In the genomic region with DNA sequence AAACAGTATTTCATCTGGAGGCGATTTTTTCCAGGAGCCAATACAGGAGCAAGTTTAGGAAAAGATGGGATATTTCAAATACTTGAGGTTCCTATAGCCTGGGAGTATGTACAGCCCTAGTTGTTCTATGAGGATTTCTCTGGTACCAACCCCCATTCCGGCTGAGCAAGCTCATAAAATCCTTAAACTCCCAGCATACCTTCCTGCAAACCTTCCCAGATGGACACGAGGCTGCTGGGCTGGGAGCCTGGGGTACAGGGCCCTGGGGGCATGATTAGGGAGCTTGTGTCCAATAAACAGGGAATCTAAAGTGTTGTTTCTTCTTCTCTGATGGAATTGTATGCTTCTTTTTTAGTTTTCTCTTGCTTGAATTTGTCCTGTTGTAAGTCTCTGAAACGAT, we compare ENCODE assay signal across 1 cellular context.
TF ChIP-seq lines count a peak whose summit lies in the region.

No MANE protein-coding gene starts in this region.

TF ChIP-seq in H1, 55 proteins besides CTCF, POLR2A, EP300 and RAD21:
- TF ChIP-seq FOSL1 (IDR thresholded peaks at IDR 0.05; ENCODE audit: insufficient read depth, low read depth, low read length) (no peak), EGR1 (IDR thresholded peaks at IDR 0.05; ENCODE audit: borderline replicate concordance, low read depth, low read length) (no peak), JUN (IDR thresholded peaks at IDR 0.05; ENCODE audit: low read depth, low read length) (no peak), CHD2 (IDR thresholded peaks at IDR 0.05; ENCODE audit: low read length) (no peak), GABPA (IDR thresholded peaks at IDR 0.05; ENCODE audit: borderline replicate concordance, insufficient read depth, low read length) (no peak), RBBP5 (IDR thresholded peaks at IDR 0.05; ENCODE audit: borderline replicate concordance, low read depth, low read length) (no peak), TAF7 (optimal IDR thresholded peaks at IDR 0.05; ENCODE audit: borderline replicate concordance, low read depth, low read length) (no peak), MAFK (IDR thresholded peaks at IDR 0.05; ENCODE audit: low read depth, low read length) (no peak), SAP30 (IDR thresholded peaks at IDR 0.05; ENCODE audit: insufficient read depth, insufficient replicate concordance, low read length) (no peak), SRF (IDR thresholded peaks at IDR 0.05; ENCODE audit: low read depth, low read length) (no peak), TCF12 (IDR thresholded peaks at IDR 0.05; ENCODE audit: low read depth, low read length) (no peak), SIRT6 (IDR thresholded peaks at IDR 0.05; ENCODE audit: low read length) (no peak)
- TF ChIP-seq, protein P1, sequence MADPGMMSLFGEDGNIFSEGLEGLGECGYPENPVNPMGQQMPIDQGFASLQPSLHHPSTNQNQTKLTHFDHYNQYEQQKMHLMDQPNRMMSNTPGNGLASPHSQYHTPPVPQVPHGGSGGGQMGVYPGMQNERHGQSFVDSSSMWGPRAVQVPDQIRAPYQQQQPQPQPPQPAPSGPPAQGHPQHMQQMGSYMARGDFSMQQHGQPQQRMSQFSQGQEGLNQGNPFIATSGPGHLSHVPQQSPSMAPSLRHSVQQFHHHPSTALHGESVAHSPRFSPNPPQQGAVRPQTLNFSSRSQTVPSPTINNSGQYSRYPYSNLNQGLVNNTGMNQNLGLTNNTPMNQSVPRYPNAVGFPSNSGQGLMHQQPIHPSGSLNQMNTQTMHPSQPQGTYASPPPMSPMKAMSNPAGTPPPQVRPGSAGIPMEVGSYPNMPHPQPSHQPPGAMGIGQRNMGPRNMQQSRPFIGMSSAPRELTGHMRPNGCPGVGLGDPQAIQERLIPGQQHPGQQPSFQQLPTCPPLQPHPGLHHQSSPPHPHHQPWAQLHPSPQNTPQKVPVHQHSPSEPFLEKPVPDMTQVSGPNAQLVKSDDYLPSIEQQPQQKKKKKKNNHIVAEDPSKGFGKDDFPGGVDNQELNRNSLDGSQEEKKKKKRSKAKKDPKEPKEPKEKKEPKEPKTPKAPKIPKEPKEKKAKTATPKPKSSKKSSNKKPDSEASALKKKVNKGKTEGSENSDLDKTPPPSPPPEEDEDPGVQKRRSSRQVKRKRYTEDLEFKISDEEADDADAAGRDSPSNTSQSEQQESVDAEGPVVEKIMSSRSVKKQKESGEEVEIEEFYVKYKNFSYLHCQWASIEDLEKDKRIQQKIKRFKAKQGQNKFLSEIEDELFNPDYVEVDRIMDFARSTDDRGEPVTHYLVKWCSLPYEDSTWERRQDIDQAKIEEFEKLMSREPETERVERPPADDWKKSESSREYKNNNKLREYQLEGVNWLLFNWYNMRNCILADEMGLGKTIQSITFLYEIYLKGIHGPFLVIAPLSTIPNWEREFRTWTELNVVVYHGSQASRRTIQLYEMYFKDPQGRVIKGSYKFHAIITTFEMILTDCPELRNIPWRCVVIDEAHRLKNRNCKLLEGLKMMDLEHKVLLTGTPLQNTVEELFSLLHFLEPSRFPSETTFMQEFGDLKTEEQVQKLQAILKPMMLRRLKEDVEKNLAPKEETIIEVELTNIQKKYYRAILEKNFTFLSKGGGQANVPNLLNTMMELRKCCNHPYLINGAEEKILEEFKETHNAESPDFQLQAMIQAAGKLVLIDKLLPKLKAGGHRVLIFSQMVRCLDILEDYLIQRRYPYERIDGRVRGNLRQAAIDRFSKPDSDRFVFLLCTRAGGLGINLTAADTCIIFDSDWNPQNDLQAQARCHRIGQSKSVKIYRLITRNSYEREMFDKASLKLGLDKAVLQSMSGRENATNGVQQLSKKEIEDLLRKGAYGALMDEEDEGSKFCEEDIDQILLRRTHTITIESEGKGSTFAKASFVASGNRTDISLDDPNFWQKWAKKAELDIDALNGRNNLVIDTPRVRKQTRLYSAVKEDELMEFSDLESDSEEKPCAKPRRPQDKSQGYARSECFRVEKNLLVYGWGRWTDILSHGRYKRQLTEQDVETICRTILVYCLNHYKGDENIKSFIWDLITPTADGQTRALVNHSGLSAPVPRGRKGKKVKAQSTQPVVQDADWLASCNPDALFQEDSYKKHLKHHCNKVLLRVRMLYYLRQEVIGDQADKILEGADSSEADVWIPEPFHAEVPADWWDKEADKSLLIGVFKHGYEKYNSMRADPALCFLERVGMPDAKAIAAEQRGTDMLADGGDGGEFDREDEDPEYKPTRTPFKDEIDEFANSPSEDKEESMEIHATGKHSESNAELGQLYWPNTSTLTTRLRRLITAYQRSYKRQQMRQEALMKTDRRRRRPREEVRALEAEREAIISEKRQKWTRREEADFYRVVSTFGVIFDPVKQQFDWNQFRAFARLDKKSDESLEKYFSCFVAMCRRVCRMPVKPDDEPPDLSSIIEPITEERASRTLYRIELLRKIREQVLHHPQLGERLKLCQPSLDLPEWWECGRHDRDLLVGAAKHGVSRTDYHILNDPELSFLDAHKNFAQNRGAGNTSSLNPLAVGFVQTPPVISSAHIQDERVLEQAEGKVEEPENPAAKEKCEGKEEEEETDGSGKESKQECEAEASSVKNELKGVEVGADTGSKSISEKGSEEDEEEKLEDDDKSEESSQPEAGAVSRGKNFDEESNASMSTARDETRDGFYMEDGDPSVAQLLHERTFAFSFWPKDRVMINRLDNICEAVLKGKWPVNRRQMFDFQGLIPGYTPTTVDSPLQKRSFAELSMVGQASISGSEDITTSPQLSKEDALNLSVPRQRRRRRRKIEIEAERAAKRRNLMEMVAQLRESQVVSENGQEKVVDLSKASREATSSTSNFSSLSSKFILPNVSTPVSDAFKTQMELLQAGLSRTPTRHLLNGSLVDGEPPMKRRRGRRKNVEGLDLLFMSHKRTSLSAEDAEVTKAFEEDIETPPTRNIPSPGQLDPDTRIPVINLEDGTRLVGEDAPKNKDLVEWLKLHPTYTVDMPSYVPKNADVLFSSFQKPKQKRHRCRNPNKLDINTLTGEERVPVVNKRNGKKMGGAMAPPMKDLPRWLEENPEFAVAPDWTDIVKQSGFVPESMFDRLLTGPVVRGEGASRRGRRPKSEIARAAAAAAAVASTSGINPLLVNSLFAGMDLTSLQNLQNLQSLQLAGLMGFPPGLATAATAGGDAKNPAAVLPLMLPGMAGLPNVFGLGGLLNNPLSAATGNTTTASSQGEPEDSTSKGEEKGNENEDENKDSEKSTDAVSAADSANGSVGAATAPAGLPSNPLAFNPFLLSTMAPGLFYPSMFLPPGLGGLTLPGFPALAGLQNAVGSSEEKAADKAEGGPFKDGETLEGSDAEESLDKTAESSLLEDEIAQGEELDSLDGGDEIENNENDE (IDR thresholded peaks at IDR 0.05; ENCODE audit: insufficient replicate concordance, low read length) = no peak
